ENCODE assay signal across 25 cellular contexts in genomic region chr2:41152318-41152717, GRCh38.
"Had no signal": no experiment of that assay in that cellular context is flagged by ENCODE, and none has a peak within 500 bp of the region (broad histone marks: within the 10 kb centered on the region; RNA-seq: fewer than 3 reads in every experiment).

No MANE protein-coding gene starts in this region.

- DNase-seq: colonic mucosa; dermis blood vessel endothelial cell; dorsolateral prefrontal cortex; effector CD4-positive, alpha-beta T cell; effector memory CD4-positive, alpha-beta T cell; erythroblast; esophagus squamous epithelium; foreskin fibroblast; foreskin melanocyte; gastrocnemius medialis; glutamatergic neuron; head of caudate nucleus; heart right ventricle; hippocampal formation; left cardiac atrium; left lung; left ventricle myocardium superior; lower lobe of right lung; mesenchymal stem cell; mucosa of descending colon; naive B cell had no signal

- H3K27ac ChIP-seq: colonic mucosa, dorsolateral prefrontal cortex, epithelial cell of prostate, esophagus squamous epithelium, gastrocnemius medialis, heart right ventricle, left lung, lower lobe of right lung had no signal

- FAIRE-seq: islet of Langerhans, keratinocyte had no signal

- ATAC-seq: esophagus mucosa, gastrocnemius medialis, heart right ventricle, left cardiac atrium, left lung, left ventricle myocardium superior, lower lobe of right lung, mucosa of descending colon had no signal

- H3K9me3 ChIP-seq: colonic mucosa, esophagus squamous epithelium, gastrocnemius medialis, heart right ventricle, left lung, lower lobe of right lung had no signal

- H3K4me3 ChIP-seq: colonic mucosa, dorsolateral prefrontal cortex, esophagus squamous epithelium, gastrocnemius medialis, heart right ventricle, left lung, lower lobe of right lung, mucosa of descending colon had no signal

- H3K4me1 ChIP-seq: colonic mucosa, esophagus squamous epithelium, gastrocnemius medialis, heart right ventricle, left lung, lower lobe of right lung had no signal

- H3K27me3 ChIP-seq: colonic mucosa, dorsolateral prefrontal cortex, esophagus squamous epithelium, gastrocnemius medialis, heart right ventricle, left lung had no signal

- H3K36me3 ChIP-seq: colonic mucosa, esophagus squamous epithelium, gastrocnemius medialis, heart right ventricle, left lung, lower lobe of right lung had no signal
